Comparison of ENCODE assay signal across 12 cellular contexts in genomic region chr9:133492061-133493021, GRCh38. TPM values are rescaled to one million over a fixed set of nuclear protein-coding genes. Genes with fewer than 3 reads are reported as not detected.
A peak's percentile ranks its signal among the peaks of the same experiment; 100 is the strongest.
DNase-seq lines count a peak whose midpoint lies in the region; ATAC-seq and TF ChIP-seq lines count a peak whose summit lies in the region.
"Had no signal": no experiment of that assay in that cellular context is flagged by ENCODE, and none has a peak within 500 bp of the region (broad histone marks: within the 10 kb centered on the region; RNA-seq: fewer than 3 reads in every experiment).

No MANE protein-coding gene starts in this region.

- H3K36me3 ChIP-seq in H7 (replicated peaks; ENCODE audit: control insufficient read depth, insufficient read depth, low read length) (no peaks in the 10 kb centered on the region), adrenal gland (replicated peaks in 1 of 2) (no peaks in the 10 kb centered on the region), right atrium auricular region (no peaks in the 10 kb centered on the region), skeletal muscle tissue (ENCODE audit: control insufficient read depth in 3 of 3, insufficient read depth in 3 of 3, low read length in 3 of 3) (no peaks in the 10 kb centered on the region)

- H3K27me3 ChIP-seq in H7 (ENCODE audit: control insufficient read depth, insufficient read depth, low read length): no peaks in the 10 kb centered on the region
- no peaks in the 10 kb centered on the region for H3K27me3 ChIP-seq in adrenal gland
- no peaks in the 10 kb centered on the region for H3K27me3 ChIP-seq in right atrium auricular region
- H3K27me3 ChIP-seq in skeletal muscle tissue (ENCODE audit: control insufficient read depth in 3 of 3, insufficient read depth in 3 of 3, low read length in 3 of 3): peaks cover 6 to 26% (median 10%) of the 10 kb centered on the region in 3 donors

- TF ChIP-seq POLR2A in adrenal gland (IDR thresholded peaks at IDR 0.05): no peak

- H3K27ac ChIP-seq in adrenal gland (peak overlapping the region in 3 of 5 donors; percentile 44 to 86 (median 47)), right atrium auricular region (peak overlapping the region; percentile 54 to 61), skeletal muscle tissue (ENCODE audit: low read depth, low read length) (peak overlapping the region; percentile 79)

- TF ChIP-seq CTCF in adrenal gland (IDR thresholded peaks at IDR 0.05) (no peak), right atrium auricular region (IDR thresholded peaks at IDR 0.05) (no peak), GM20000 (IDR thresholded peaks at IDR 0.05; ENCODE audit: extremely low read depth, missing control alignments) (no peak)

- intact Hi-C loops in adrenal gland (cut with DNase I): no loop called here

- H3K9me3 ChIP-seq in adrenal gland (replicated peaks in 1 of 3) (no peaks in the 10 kb centered on the region), right atrium auricular region (no peaks in the 10 kb centered on the region), skeletal muscle tissue (ENCODE audit: control insufficient read depth in 3 of 3, low read length in 3 of 3) (no peaks in the 10 kb centered on the region)

- H3K4me1 ChIP-seq in adrenal gland (replicated peaks in 1 of 2) (no peaks in the 10 kb centered on the region), right atrium auricular region (peaks cover 0 to 19% of the 10 kb centered on the region in 2 donors), skeletal muscle tissue (ENCODE audit: control insufficient read depth in 3 of 3, insufficient read depth in 3 of 3, low read length in 3 of 3) (peaks cover 17 to 29% (median 26%) of the 10 kb centered on the region in 3 donors)

- no peak for ATAC-seq in GM18519 (IDR thresholded peaks at IDR 0.05; ENCODE audit: low FRiP score, unreplicated experiment)

- peak; percentile 67 for DNase-seq in H7
- no peak for DNase-seq in adrenal gland
- no peak for DNase-seq in right atrium auricular region (ENCODE audit: low spot score)
- DNase-seq in medulla oblongata (ENCODE audit: extremely low spot score): no peak
- no peak for DNase-seq in GM20000 (ENCODE audit: low spot score)
- no peak for DNase-seq in hippocampal formation (lab: John Stamatoyannopoulos, UW)
- DNase-seq: activated naive CD8-positive, alpha-beta T cell treated with anti-CD3 and anti-CD28 coated beads for 36 hours; Calu3; naive B cell; NCI-H1092 had no signal

- H3K4me3 ChIP-seq in H7 (ENCODE audit: insufficient read depth, low read depth, low read length) (no peak overlapping the region), adrenal gland (no peak overlapping the region), right atrium auricular region (no peak overlapping the region), skeletal muscle tissue (ENCODE audit: low read length in 3 of 3) (peak overlapping the region in 2 of 3 donors; percentile 48 to 49)

- WGBS in adrenal gland, 4 donors: 57 to 72% (median 65%) methylated on average over 11 to 33 of the region's 33 CpGs

- peak overlapping the region in 2 of 3 donors; percentile 61 to 76 for H3K9ac ChIP-seq in skeletal muscle tissue (ENCODE audit: low read depth in 1 of 3, low read length in 3 of 3)

RNA-seq across cellular contexts. Expression of gene SLC2A6, which starts 13.4 kb away (rescaled TPM):
- 13.8 and 18.2 TPM in 2 replicates for total RNA-seq in H7 (2014; rRNA removed; shearing (Covaris generic))
- total RNA-seq in adrenal gland (10 to 100 TPM in 3 of 8 donors, 1 to 10 TPM in 5; 2.0 to 79.1 (median 8.8) TPM), right atrium auricular region (1 to 10 TPM; 4.3 to 5.2 TPM), skeletal muscle tissue (0.52 TPM)
- 1 to 10 TPM; 3.3 to 6.7 (median 5.0) TPM for polyA plus RNA-seq in adrenal gland

RNA-seq across cellular contexts. Expression of gene MYMK, which starts 32.4 kb away (rescaled TPM):
- not detected in 2 replicates for total RNA-seq in H7 (2014; rRNA removed; shearing (Covaris generic))
- total RNA-seq in adrenal gland (not detected), right atrium auricular region (not detected), skeletal muscle tissue (8.9 TPM)
- polyA plus RNA-seq in adrenal gland: not detected
- total RNA-seq: activated naive CD8-positive, alpha-beta T cell treated with anti-CD3 and anti-CD28 coated beads for 36 hours; Calu3 had no signal

RNA-seq across cellular contexts. Expression of gene CACFD1, which starts 32.6 kb away (rescaled TPM):
- 9.5 and 11.3 TPM in 2 replicates for total RNA-seq in H7 (2014; rRNA removed; shearing (Covaris generic))
- total RNA-seq in adrenal gland (10 to 100 TPM; 11.4 to 29.5 (median 19.8) TPM), right atrium auricular region (10 to 100 TPM; 11.9 to 12.4 TPM), skeletal muscle tissue (4.7 TPM)
- polyA plus RNA-seq in adrenal gland: 10 to 100 TPM in 1 of 3 donors, 1 to 10 TPM in 2; 6.5 to 11.1 (median 8.8) TPM

RNA-seq across cellular contexts. Expression of gene ADAMTSL2, which starts 42.2 kb away (rescaled TPM):
- 0.42 and 0.70 TPM in 2 replicates for total RNA-seq in H7 (2014; rRNA removed; shearing (Covaris generic))
- total RNA-seq in adrenal gland: 100 to 1,000 TPM in 2 of 8 donors, 10 to 100 TPM in 6; 23.5 to 138 (median 70.9) TPM
- polyA plus RNA-seq in adrenal gland: 100 to 1,000 TPM in 1 of 3 donors, 10 to 100 TPM in 1, 1 to 10 TPM in 1; 4.1 to 108 (median 35.3) TPM
- total RNA-seq in right atrium auricular region: 10 to 100 TPM in 1 of 2 donors, 1 to 10 TPM in 1; 4.9 to 27.7 TPM
- total RNA-seq in skeletal muscle tissue: 4.7 TPM

Comparison
In these comparisons a context has a peak if more than half of its experiments do, and no peak if none do; other contexts are left out.
1. H3K4me3 ChIP-seq: peak in skeletal muscle tissue (2 of 3); none in H7 (single experiment), adrenal gland (0 of 4) and right atrium auricular region (0 of 2).
2. Peak in every context shown above with its lines, with median percentiles within 50 percentile points of each other: H3K27ac ChIP-seq.